17 cellular contexts compared by ENCODE assay signal in genomic region chr5:107743357-107744000, GRCh38.
A peak's percentile ranks its signal among the peaks of the same experiment; 100 is the strongest.
DNase-seq lines count a peak whose midpoint lies in the region; ATAC-seq and TF ChIP-seq lines count a peak whose summit lies in the region.
"Had no signal": no experiment of that assay in that cellular context is flagged by ENCODE, and none has a peak within 500 bp of the region (broad histone marks: within the 10 kb centered on the region; RNA-seq: fewer than 3 reads in every experiment).

No MANE protein-coding gene starts in this region.

- no peak overlapping the region for H4K91ac ChIP-seq in trophoblast cell (ENCODE audit: low read depth, low read length)

- no peaks in the 10 kb centered on the region for H3K4me1 ChIP-seq in trophoblast cell (ENCODE audit: control insufficient read depth in 1 of 2, insufficient read depth in 2 of 2, low read length in 2 of 2)
- H3K4me1 ChIP-seq: colonic mucosa, testis had no signal

- no peaks in the 10 kb centered on the region for H3K9me3 ChIP-seq in trophoblast cell (ENCODE audit: insufficient read depth, low read depth, low read length)
- H3K9me3 ChIP-seq: colonic mucosa, testis had no signal

- H3K9ac ChIP-seq in trophoblast cell (ENCODE audit: low read length) = no peak overlapping the region

- DNase-seq in GM04503 (ENCODE audit: low read depth) = peak; percentile 27
- peak; percentile 81 for DNase-seq in RWPE1 (ENCODE audit: low spot score)
- DNase-seq in fibroblast of gingiva (ENCODE audit: low read depth) = peak; percentile 36
- peak; percentile 28 to 67 for DNase-seq in trophoblast cell
- DNase-seq in OCI-M1 (lab: John Stamatoyannopoulos, UW) = no peak
- DNase-seq in LoVo (ENCODE audit: low spot score) = no peak
- no peak for DNase-seq in SK-N-DZ (ENCODE audit: low spot score)
- DNase-seq in left ventricle myocardium superior = no peak
- DNase-seq: activated naive CD4-positive, alpha-beta T cell treated with Interleukin-2 at 50 U/mL for 16 hours; Calu3; colonic mucosa; GOT3; left ventricle myocardium inferior; NCI-H446 treated with DMSO at 0.1 percent for 48 hours; testis had no signal

- H3K14ac ChIP-seq in trophoblast cell (ENCODE audit: low read length) = no peak overlapping the region

- no peak overlapping the region for H3K23ac ChIP-seq in trophoblast cell (ENCODE audit: low read length)

- H3K18ac ChIP-seq in trophoblast cell (ENCODE audit: low read length) = no peak overlapping the region

- H2AFZ ChIP-seq in trophoblast cell (ENCODE audit: insufficient read depth, low read length, poor library complexity) = no peak overlapping the region

- H3K79me1 ChIP-seq in trophoblast cell (ENCODE audit: low read length) = no peaks in the 10 kb centered on the region

- no peak overlapping the region for H2BK5ac ChIP-seq in trophoblast cell (ENCODE audit: low read depth, low read length, poor library complexity)

- POLR2A ChIA-PET in RWPE1 (lab: Yijun Ruan, JAX; ENCODE audit: low non-redundant PET) = no interaction called here

- no peaks in the 10 kb centered on the region for H3K79me2 ChIP-seq in trophoblast cell (ENCODE audit: control insufficient read depth, insufficient read depth, low read length, poor library complexity)

- H3K4me2 ChIP-seq in trophoblast cell (ENCODE audit: low read length) = no peak overlapping the region

- no peak overlapping the region for H2BK12ac ChIP-seq in trophoblast cell (ENCODE audit: low read length)

- H4K12ac ChIP-seq in trophoblast cell (ENCODE audit: low read depth, low read length) = no peak overlapping the region

- H3K36me3 ChIP-seq in trophoblast cell (ENCODE audit: control insufficient read depth in 1 of 2, insufficient read depth in 2 of 2, low read length in 2 of 2) = no peaks in the 10 kb centered on the region
- H3K36me3 ChIP-seq: colonic mucosa, left ventricle myocardium inferior had no signal

- no peak for ATAC-seq in left ventricle myocardium superior

- H2AK5ac ChIP-seq in trophoblast cell (ENCODE audit: low read length) = no peak overlapping the region

- H4K8ac ChIP-seq in trophoblast cell (ENCODE audit: low read depth, low read length) = no peak overlapping the region

- H3K27ac ChIP-seq in RWPE1 (no peak overlapping the region), trophoblast cell (ENCODE audit: low read depth, low read length) (no peak overlapping the region)
- H3K27ac ChIP-seq: colonic mucosa, HL-60, left ventricle myocardium inferior, skin epidermis, testis had no signal

- H3K4ac ChIP-seq in trophoblast cell (ENCODE audit: low read depth, low read length) = no peak overlapping the region

- no peak overlapping the region for H2BK120ac ChIP-seq in trophoblast cell (ENCODE audit: insufficient read depth, low read length, poor library complexity)

- no CpG with 5 or more reads among the region's 3 CpGs for WGBS in trophoblast cell (ENCODE audit: extremely low coverage, insufficient coverage, insufficient read length)

- CTCF ChIA-PET in RWPE1 (lab: Yijun Ruan, JAX) = interaction anchor here (0.6 kb wide), 1 partner anchor 1244 kb away, joined by 5 read pairs; no protein-coding TSS in a partner anchor

- no peak overlapping the region for H3K4me3 ChIP-seq in trophoblast cell (ENCODE audit: low read depth, low read length)
- H3K4me3 ChIP-seq: colonic mucosa, left ventricle myocardium inferior, skin epidermis, testis had no signal

- no peak for TF ChIP-seq CTCF in RWPE1 (conservative IDR thresholded peaks at IDR 0.05; ENCODE audit: low read depth)

- intact Hi-C loops in left ventricle myocardium superior (cut with micrococcal nuclease) = no loop called here

- no peaks in the 10 kb centered on the region for H3K27me3 ChIP-seq in trophoblast cell (ENCODE audit: insufficient read depth, low read length)
- H3K27me3 ChIP-seq: colonic mucosa, testis had no signal

Comparison
In these comparisons a context has a peak if more than half of its experiments do, and no peak if none do; other contexts are left out.
1. DNase-seq: peak in GM04503 (single experiment), RWPE1 (single experiment), fibroblast of gingiva (single experiment) and trophoblast cell (2 of 2); none in OCI-M1 (single experiment), LoVo (single experiment), SK-N-DZ (single experiment) and left ventricle myocardium superior (single experiment).